1 cellular context compared by ENCODE assay signal in the genomic region with DNA sequence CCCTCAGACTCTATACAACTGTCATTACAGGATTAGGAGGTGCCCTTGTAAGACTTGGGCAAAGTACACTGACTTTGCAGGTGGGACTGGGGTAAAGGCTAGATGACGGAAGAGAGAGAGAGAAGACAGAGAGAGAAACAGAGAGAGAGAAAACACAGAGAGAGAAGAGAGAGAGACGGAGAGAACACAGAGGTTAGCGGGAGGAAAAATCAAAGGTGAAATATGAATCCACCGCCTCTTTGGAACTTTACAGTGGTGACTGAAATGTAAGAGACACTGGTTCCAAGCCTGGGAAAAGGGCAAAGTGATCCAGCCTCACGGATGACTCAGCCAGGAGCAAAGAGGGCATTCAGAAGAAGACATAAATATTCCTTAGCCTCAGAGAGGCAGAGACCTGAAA.
TF ChIP-seq lines count a peak whose summit lies in the region.

No MANE protein-coding gene starts in this region.

TF ChIP-seq in GM23338, 12 proteins besides CTCF, POLR2A, EP300 and RAD21:
- no peak for TF ChIP-seq ZNF331 (CRISPR knock-in tag; IDR thresholded peaks at IDR 0.05; ENCODE audit: low read depth)
- no peak for TF ChIP-seq JUNB (IDR thresholded peaks at IDR 0.05; ENCODE audit: unreplicated experiment)
- TF ChIP-seq CREB1 (CRISPR knock-in tag; IDR thresholded peaks at IDR 0.05; ENCODE audit: low read depth): no peak
- no peak for TF ChIP-seq NANOG (IDR thresholded peaks at IDR 0.05; ENCODE audit: borderline replicate concordance)
- TF ChIP-seq ZNF114 (CRISPR knock-in tag; IDR thresholded peaks at IDR 0.05): no peak
- TF ChIP-seq, protein P1, sequence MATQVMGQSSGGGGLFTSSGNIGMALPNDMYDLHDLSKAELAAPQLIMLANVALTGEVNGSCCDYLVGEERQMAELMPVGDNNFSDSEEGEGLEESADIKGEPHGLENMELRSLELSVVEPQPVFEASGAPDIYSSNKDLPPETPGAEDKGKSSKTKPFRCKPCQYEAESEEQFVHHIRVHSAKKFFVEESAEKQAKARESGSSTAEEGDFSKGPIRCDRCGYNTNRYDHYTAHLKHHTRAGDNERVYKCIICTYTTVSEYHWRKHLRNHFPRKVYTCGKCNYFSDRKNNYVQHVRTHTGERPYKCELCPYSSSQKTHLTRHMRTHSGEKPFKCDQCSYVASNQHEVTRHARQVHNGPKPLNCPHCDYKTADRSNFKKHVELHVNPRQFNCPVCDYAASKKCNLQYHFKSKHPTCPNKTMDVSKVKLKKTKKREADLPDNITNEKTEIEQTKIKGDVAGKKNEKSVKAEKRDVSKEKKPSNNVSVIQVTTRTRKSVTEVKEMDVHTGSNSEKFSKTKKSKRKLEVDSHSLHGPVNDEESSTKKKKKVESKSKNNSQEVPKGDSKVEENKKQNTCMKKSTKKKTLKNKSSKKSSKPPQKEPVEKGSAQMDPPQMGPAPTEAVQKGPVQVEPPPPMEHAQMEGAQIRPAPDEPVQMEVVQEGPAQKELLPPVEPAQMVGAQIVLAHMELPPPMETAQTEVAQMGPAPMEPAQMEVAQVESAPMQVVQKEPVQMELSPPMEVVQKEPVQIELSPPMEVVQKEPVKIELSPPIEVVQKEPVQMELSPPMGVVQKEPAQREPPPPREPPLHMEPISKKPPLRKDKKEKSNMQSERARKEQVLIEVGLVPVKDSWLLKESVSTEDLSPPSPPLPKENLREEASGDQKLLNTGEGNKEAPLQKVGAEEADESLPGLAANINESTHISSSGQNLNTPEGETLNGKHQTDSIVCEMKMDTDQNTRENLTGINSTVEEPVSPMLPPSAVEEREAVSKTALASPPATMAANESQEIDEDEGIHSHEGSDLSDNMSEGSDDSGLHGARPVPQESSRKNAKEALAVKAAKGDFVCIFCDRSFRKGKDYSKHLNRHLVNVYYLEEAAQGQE (IDR thresholded peaks at IDR 0.05; ENCODE audit: unreplicated experiment): no peak
- TF ChIP-seq EZH2phosphoT487 (IDR thresholded peaks at IDR 0.05; ENCODE audit: unreplicated experiment): no peak
- TF ChIP-seq, protein P2, sequence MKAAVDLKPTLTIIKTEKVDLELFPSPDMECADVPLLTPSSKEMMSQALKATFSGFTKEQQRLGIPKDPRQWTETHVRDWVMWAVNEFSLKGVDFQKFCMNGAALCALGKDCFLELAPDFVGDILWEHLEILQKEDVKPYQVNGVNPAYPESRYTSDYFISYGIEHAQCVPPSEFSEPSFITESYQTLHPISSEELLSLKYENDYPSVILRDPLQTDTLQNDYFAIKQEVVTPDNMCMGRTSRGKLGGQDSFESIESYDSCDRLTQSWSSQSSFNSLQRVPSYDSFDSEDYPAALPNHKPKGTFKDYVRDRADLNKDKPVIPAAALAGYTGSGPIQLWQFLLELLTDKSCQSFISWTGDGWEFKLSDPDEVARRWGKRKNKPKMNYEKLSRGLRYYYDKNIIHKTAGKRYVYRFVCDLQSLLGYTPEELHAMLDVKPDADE (IDR thresholded peaks at IDR 0.05): no peak
- no peak for TF ChIP-seq ZNF462 (CRISPR knock-in tag; IDR thresholded peaks at IDR 0.05)
- no peak for TF ChIP-seq EZH2 (IDR thresholded peaks at IDR 0.05; ENCODE audit: low read depth, unreplicated experiment)
- no peak for TF ChIP-seq POLR2AphosphoS5 (IDR thresholded peaks at IDR 0.05; ENCODE audit: low read depth)
- TF ChIP-seq STAT1 (IDR thresholded peaks at IDR 0.05; ENCODE audit: unreplicated experiment): no peak
